In the genomic region with DNA sequence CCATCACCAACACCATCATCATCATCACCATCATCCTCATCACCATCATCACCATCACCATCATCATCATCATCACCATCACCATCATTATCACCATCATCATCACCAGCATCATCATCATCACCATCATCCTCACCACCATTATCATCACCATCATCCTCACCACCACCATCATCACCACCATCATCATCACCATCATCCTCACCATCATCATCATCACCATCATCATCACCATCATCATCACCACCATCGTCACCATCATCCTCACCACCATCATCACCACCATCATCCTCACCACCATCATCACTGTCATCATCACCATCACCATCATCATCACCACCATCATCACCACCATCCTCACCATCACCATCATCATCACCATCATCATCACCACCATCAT, we compare ENCODE assay signal across 4 cellular contexts.
TF ChIP-seq lines count a peak whose summit lies in the region.

No MANE protein-coding gene starts in this region.

TF ChIP-seq in GM12891, 5 proteins besides CTCF, POLR2A, EP300 and RAD21:
- TF ChIP-seq POU2F2 (IDR thresholded peaks at IDR 0.05; ENCODE audit: low read depth, low read length) (no peak), SPI1 (IDR thresholded peaks at IDR 0.05; ENCODE audit: low read depth, low read length) (no peak), TAF1 (IDR thresholded peaks at IDR 0.05; ENCODE audit: low read depth, low read length) (no peak), POLR2AphosphoS5 (IDR thresholded peaks at IDR 0.05; ENCODE audit: low read depth, low read length) (no peak), PAX5 (IDR thresholded peaks at IDR 0.05; ENCODE audit: insufficient read depth, low read length, severe bottlenecking) (no peak)

TF ChIP-seq in HEK293, 187 proteins besides CTCF, POLR2A, EP300 and RAD21:
- TF ChIP-seq, protein P1, sequence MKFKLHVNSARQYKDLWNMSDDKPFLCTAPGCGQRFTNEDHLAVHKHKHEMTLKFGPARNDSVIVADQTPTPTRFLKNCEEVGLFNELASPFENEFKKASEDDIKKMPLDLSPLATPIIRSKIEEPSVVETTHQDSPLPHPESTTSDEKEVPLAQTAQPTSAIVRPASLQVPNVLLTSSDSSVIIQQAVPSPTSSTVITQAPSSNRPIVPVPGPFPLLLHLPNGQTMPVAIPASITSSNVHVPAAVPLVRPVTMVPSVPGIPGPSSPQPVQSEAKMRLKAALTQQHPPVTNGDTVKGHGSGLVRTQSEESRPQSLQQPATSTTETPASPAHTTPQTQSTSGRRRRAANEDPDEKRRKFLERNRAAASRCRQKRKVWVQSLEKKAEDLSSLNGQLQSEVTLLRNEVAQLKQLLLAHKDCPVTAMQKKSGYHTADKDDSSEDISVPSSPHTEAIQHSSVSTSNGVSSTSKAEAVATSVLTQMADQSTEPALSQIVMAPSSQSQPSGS (tag by site-specific recombination; IDR thresholded peaks at IDR 0.05; ENCODE audit: low read depth): no peak
- TF ChIP-seq ZNF302 (tag by site-specific recombination; IDR thresholded peaks at IDR 0.05; ENCODE audit: low read depth) (0 out of 2 replicates have a peak, but pooled peaks have one; percentile 63), ZNF169 (tag by site-specific recombination; IDR thresholded peaks at IDR 0.05) (0 out of 2 replicates have a peak, but pooled peaks have one; percentile 36), SP3 (tag by site-specific recombination; IDR thresholded peaks at IDR 0.05) (no peak), ZNF626 (tag by site-specific recombination; IDR thresholded peaks at IDR 0.05) (no peak), ZNF785 (tag by site-specific recombination; IDR thresholded peaks at IDR 0.05) (0 out of 2 replicates have a peak, but pooled peaks have one; percentile 58), ZNF202 (tag by site-specific recombination; IDR thresholded peaks at IDR 0.05; ENCODE audit: borderline replicate concordance) (0 out of 2 replicates have a peak, but pooled peaks have one; percentile 38), ZNF707 (tag by site-specific recombination; IDR thresholded peaks at IDR 0.05) (peak; percentile 37; the same call in 1 of the 2 replicates), ZNF521 (tag by site-specific recombination; IDR thresholded peaks at IDR 0.05) (no peak)
- TF ChIP-seq, protein P2, sequence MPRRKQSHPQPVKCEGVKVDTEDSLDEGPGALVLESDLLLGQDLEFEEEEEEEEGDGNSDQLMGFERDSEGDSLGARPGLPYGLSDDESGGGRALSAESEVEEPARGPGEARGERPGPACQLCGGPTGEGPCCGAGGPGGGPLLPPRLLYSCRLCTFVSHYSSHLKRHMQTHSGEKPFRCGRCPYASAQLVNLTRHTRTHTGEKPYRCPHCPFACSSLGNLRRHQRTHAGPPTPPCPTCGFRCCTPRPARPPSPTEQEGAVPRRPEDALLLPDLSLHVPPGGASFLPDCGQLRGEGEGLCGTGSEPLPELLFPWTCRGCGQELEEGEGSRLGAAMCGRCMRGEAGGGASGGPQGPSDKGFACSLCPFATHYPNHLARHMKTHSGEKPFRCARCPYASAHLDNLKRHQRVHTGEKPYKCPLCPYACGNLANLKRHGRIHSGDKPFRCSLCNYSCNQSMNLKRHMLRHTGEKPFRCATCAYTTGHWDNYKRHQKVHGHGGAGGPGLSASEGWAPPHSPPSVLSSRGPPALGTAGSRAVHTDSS (tag by site-specific recombination; IDR thresholded peaks at IDR 0.05): peak; percentile 99
TF ChIP-seq in HEK293: peak in this region for 6.

TF ChIP-seq in GM12878, 131 proteins besides CTCF, POLR2A, EP300 and RAD21:
- TF ChIP-seq WRNIP1 (IDR thresholded peaks at IDR 0.05; ENCODE audit: borderline replicate concordance, low read depth, low read length): no peak
- TF ChIP-seq MYB (IDR thresholded peaks at IDR 0.05; ENCODE audit: borderline replicate concordance, low read depth, low read length): no peak
- TF ChIP-seq, protein P3, sequence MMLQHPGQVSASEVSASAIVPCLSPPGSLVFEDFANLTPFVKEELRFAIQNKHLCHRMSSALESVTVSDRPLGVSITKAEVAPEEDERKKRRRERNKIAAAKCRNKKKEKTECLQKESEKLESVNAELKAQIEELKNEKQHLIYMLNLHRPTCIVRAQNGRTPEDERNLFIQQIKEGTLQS (IDR thresholded peaks at IDR 0.05; ENCODE audit: borderline replicate concordance, extremely low read depth, low read depth, low read length): no peak
- TF ChIP-seq CBX3 (IDR thresholded peaks at IDR 0.05; ENCODE audit: borderline replicate concordance, low read depth): no peak
- TF ChIP-seq RAD51 (IDR thresholded peaks at IDR 0.05): no peak
- no peak for TF ChIP-seq SPI1 (IDR thresholded peaks at IDR 0.05; ENCODE audit: borderline replicate concordance, insufficient read depth, low read depth, low read length)
- no peak for TF ChIP-seq BRCA1 (IDR thresholded peaks at IDR 0.05; ENCODE audit: low read depth, low read length)
- no peak for TF ChIP-seq RBBP5 (conservative IDR thresholded peaks at IDR 0.05)
- no peak for TF ChIP-seq CHD4 (IDR thresholded peaks at IDR 0.05)
- TF ChIP-seq, protein P4, sequence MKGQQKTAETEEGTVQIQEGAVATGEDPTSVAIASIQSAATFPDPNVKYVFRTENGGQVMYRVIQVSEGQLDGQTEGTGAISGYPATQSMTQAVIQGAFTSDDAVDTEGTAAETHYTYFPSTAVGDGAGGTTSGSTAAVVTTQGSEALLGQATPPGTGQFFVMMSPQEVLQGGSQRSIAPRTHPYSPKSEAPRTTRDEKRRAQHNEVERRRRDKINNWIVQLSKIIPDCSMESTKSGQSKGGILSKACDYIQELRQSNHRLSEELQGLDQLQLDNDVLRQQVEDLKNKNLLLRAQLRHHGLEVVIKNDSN (IDR thresholded peaks at IDR 0.05; ENCODE audit: borderline replicate concordance, extremely low read length, insufficient read depth, low read depth, low read length): no peak
- no peak for TF ChIP-seq SREBF1 (IDR thresholded peaks at IDR 0.05; ENCODE audit: low read length)
- TF ChIP-seq NFIC (IDR thresholded peaks at IDR 0.05; ENCODE audit: low read depth, low read length): no peak
- TF ChIP-seq, protein P5, sequence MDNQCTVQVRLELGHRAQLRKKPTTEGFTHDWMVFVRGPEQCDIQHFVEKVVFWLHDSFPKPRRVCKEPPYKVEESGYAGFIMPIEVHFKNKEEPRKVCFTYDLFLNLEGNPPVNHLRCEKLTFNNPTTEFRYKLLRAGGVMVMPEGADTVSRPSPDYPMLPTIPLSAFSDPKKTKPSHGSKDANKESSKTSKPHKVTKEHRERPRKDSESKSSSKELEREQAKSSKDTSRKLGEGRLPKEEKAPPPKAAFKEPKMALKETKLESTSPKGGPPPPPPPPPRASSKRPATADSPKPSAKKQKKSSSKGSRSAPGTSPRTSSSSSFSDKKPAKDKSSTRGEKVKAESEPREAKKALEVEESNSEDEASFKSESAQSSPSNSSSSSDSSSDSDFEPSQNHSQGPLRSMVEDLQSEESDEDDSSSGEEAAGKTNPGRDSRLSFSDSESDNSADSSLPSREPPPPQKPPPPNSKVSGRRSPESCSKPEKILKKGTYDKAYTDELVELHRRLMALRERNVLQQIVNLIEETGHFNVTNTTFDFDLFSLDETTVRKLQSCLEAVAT (IDR thresholded peaks at IDR 0.05): no peak
TF ChIP-seq in GM12878: peak in this region for 0.

TF ChIP-seq in GM23338, 12 proteins besides CTCF, POLR2A, EP300 and RAD21:
- TF ChIP-seq ZNF114 (CRISPR knock-in tag; IDR thresholded peaks at IDR 0.05): no peak
- TF ChIP-seq JUNB (IDR thresholded peaks at IDR 0.05; ENCODE audit: unreplicated experiment): no peak
- TF ChIP-seq, protein P6, sequence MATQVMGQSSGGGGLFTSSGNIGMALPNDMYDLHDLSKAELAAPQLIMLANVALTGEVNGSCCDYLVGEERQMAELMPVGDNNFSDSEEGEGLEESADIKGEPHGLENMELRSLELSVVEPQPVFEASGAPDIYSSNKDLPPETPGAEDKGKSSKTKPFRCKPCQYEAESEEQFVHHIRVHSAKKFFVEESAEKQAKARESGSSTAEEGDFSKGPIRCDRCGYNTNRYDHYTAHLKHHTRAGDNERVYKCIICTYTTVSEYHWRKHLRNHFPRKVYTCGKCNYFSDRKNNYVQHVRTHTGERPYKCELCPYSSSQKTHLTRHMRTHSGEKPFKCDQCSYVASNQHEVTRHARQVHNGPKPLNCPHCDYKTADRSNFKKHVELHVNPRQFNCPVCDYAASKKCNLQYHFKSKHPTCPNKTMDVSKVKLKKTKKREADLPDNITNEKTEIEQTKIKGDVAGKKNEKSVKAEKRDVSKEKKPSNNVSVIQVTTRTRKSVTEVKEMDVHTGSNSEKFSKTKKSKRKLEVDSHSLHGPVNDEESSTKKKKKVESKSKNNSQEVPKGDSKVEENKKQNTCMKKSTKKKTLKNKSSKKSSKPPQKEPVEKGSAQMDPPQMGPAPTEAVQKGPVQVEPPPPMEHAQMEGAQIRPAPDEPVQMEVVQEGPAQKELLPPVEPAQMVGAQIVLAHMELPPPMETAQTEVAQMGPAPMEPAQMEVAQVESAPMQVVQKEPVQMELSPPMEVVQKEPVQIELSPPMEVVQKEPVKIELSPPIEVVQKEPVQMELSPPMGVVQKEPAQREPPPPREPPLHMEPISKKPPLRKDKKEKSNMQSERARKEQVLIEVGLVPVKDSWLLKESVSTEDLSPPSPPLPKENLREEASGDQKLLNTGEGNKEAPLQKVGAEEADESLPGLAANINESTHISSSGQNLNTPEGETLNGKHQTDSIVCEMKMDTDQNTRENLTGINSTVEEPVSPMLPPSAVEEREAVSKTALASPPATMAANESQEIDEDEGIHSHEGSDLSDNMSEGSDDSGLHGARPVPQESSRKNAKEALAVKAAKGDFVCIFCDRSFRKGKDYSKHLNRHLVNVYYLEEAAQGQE (IDR thresholded peaks at IDR 0.05; ENCODE audit: unreplicated experiment): no peak
- TF ChIP-seq POLR2AphosphoS5 (IDR thresholded peaks at IDR 0.05; ENCODE audit: low read depth): no peak
- TF ChIP-seq ZNF331 (CRISPR knock-in tag; IDR thresholded peaks at IDR 0.05; ENCODE audit: low read depth): no peak
- TF ChIP-seq EZH2phosphoT487 (IDR thresholded peaks at IDR 0.05; ENCODE audit: unreplicated experiment): no peak
- no peak for TF ChIP-seq CREB1 (CRISPR knock-in tag; IDR thresholded peaks at IDR 0.05; ENCODE audit: low read depth)
- TF ChIP-seq EZH2 (IDR thresholded peaks at IDR 0.05; ENCODE audit: low read depth, unreplicated experiment): no peak
- no peak for TF ChIP-seq NANOG (IDR thresholded peaks at IDR 0.05; ENCODE audit: borderline replicate concordance)
- TF ChIP-seq, protein P7, sequence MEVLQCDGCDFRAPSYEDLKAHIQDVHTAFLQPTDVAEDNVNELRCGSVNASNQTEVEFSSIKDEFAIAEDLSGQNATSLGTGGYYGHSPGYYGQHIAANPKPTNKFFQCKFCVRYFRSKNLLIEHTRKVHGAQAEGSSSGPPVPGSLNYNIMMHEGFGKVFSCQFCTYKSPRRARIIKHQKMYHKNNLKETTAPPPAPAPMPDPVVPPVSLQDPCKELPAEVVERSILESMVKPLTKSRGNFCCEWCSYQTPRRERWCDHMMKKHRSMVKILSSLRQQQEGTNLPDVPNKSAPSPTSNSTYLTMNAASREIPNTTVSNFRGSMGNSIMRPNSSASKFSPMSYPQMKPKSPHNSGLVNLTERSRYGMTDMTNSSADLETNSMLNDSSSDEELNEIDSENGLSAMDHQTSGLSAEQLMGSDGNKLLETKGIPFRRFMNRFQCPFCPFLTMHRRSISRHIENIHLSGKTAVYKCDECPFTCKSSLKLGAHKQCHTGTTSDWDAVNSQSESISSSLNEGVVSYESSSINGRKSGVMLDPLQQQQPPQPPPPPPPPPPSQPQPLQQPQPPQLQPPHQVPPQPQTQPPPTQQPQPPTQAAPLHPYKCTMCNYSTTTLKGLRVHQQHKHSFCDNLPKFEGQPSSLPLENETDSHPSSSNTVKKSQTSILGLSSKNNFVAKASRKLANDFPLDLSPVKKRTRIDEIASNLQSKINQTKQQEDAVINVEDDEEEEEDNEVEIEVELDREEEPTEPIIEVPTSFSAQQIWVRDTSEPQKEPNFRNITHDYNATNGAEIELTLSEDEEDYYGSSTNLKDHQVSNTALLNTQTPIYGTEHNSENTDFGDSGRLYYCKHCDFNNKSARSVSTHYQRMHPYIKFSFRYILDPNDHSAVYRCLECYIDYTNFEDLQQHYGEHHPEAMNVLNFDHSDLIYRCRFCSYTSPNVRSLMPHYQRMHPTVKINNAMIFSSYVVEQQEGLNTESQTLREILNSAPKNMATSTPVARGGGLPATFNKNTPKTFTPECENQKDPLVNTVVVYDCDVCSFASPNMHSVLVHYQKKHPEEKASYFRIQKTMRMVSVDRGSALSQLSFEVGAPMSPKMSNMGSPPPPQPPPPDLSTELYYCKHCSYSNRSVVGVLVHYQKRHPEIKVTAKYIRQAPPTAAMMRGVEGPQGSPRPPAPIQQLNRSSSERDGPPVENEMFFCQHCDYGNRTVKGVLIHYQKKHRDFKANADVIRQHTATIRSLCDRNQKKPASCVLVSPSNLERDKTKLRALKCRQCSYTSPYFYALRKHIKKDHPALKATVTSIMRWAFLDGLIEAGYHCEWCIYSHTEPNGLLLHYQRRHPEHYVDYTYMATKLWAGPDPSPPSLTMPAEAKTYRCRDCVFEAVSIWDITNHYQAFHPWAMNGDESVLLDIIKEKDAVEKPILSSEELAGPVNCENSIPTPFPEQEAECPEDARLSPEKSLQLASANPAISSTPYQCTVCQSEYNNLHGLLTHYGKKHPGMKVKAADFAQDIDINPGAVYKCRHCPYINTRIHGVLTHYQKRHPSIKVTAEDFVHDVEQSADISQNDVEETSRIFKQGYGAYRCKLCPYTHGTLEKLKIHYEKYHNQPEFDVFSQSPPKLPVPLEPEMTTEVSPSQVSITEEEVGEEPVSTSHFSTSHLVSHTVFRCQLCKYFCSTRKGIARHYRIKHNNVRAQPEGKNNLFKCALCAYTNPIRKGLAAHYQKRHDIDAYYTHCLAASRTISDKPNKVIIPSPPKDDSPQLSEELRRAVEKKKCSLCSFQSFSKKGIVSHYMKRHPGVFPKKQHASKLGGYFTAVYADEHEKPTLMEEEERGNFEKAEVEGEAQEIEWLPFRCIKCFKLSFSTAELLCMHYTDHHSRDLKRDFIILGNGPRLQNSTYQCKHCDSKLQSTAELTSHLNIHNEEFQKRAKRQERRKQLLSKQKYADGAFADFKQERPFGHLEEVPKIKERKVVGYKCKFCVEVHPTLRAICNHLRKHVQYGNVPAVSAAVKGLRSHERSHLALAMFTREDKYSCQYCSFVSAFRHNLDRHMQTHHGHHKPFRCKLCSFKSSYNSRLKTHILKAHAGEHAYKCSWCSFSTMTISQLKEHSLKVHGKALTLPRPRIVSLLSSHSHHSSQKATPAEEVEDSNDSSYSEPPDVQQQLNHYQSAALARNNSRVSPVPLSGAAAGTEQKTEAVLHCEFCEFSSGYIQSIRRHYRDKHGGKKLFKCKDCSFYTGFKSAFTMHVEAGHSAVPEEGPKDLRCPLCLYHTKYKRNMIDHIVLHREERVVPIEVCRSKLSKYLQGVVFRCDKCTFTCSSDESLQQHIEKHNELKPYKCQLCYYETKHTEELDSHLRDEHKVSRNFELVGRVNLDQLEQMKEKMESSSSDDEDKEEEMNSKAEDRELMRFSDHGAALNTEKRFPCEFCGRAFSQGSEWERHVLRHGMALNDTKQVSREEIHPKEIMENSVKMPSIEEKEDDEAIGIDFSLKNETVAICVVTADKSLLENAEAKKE (CRISPR knock-in tag; IDR thresholded peaks at IDR 0.05): no peak
